In genomic region chr15:76931397-76932089, GRCh38 we compare ENCODE assay signal across 8 cellular contexts. TPM values are rescaled to one million over a fixed set of nuclear protein-coding genes. Genes with fewer than 3 reads are reported as not detected.
DNase-seq lines count a peak whose midpoint lies in the region; ATAC-seq and TF ChIP-seq lines count a peak whose summit lies in the region.

A gene with protein sequence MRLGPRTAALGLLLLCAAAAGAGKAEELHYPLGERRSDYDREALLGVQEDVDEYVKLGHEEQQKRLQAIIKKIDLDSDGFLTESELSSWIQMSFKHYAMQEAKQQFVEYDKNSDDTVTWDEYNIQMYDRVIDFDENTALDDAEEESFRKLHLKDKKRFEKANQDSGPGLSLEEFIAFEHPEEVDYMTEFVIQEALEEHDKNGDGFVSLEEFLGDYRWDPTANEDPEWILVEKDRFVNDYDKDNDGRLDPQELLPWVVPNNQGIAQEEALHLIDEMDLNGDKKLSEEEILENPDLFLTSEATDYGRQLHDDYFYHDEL (plus strand): TSS chr15:76931749. CDS start chr15:76931842, 93 bp downstream.

- H3K27me3 Mint-ChIP-seq in CD14-positive monocyte (ENCODE audit: low read depth in 3 of 3) = peaks cover 0 to 4% (median 3%) of the 10 kb centered on the region in 3 donors

- intact Hi-C loops in CD14-positive monocyte (cut with micrococcal nuclease) = loop anchor here in 1 of 2 donors (5.0 kb wide), 1 partner anchor 491 kb away; the partner anchor contains the start of genes HMG20A and PEAK1

- H3K9me3 Mint-ChIP-seq in CD14-positive monocyte = peaks cover 0 to 3% (median 0%) of the 10 kb centered on the region in 7 donors

- ATAC-seq in GM19395 (IDR thresholded peaks at IDR 0.05; ENCODE audit: unreplicated experiment) (peak; percentile 96), HG03558 (IDR thresholded peaks at IDR 0.05; ENCODE audit: extremely low read depth, unreplicated experiment) (peak; percentile 86)

- H3K27ac Mint-ChIP-seq in CD14-positive monocyte = peak within 1 kb of the TSS; percentile 59 to 86 (median 79)

- peak within 1 kb of the TSS; percentile 85 to 94 for H3K4me3 Mint-ChIP-seq in CD14-positive monocyte

- DNase-seq in CD14-positive monocyte (ENCODE audit: low spot score) (peak; percentile 88), NCI-H748 (lab: John Stamatoyannopoulos, UW; ENCODE audit: unreplicated experiment) (peak; percentile 92), cortex of kidney (lab: John Stamatoyannopoulos, UW) (peak; percentile 69), left kidney (ENCODE audit: low read depth, low spot score) (peak; percentile 99)
- peak; percentile 89 for DNase-seq in activated CD4-positive, alpha-beta T cell treated with anti-CD3 and anti-CD28 coated beads, Interleukin-2, amount 50 U/mL, for 1 hour
- DNase-seq in stimulated activated CD4-positive, alpha-beta T cell treated with anti-CD3 and anti-CD28 coated beads, Interleukin-1b, Interleukin-23, amount 100 ng/mL, for 48 hours = peak; percentile 93

- no peak for TF ChIP-seq CTCF in CD14-positive monocyte (IDR thresholded peaks at IDR 0.05)

- peaks cover 19% of the 10 kb centered on the region for H3K4me1 Mint-ChIP-seq in CD14-positive monocyte

- H3K36me3 Mint-ChIP-seq in CD14-positive monocyte = peaks cover 19 to 29% of the 10 kb centered on the region in 2 donors

RNA-seq across cellular contexts. Expression of the gene that starts here (rescaled TPM):
- polyA plus RNA-seq in CD14-positive monocyte = 10 to 100 TPM; 13.2 to 16.4 TPM

Comparison
In these comparisons a context has a peak if more than half of its experiments do, and no peak if none do; other contexts are left out.
1. Peak in every context shown above with its lines: DNase-seq and ATAC-seq.